In the genomic region with DNA sequence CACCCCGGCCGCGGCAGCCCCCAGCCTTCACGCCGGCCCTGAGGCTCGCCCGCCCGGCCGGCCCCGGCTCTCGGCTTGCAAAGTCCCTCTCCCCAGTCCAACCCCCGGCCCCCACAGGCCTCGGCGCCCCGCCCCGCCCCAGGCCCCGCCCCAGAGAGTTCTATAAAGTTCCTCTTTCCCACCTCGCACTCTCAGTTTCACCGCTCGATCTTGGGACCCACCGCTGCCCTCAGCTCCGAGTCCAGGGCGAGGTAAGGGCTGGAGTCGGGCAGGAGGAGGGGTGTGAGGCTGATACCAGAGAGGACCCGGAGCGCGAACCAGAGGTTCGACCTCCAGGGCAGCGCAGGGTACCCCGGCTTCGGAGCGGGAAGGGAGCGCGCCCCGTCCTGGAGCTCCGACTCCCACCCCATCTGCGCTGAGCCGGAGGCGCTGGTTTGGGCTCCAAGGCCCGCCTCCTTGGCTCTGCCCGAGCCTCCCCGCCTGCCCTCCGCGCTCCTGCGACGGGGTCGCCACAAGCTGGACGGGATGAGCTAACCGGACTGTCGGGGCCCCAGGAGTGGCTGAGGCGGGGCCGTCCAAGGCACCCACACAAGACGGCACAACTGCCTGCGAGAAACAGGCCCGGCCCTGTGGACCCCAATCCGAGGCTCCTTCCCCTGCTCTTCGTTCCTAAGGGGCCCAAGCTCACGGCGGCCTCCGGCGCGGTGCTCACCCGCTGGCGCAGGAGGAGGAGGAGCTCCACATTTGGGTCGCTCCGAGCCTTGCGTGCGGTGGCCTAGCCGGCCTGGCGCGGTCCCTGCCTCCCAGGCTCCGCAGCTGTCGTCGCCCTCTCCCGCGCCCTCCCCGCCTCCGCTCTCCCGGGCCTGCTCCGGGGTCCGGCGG, we compare ENCODE assay signal across 9 cellular contexts. TPM values are rescaled to one million over a fixed set of nuclear protein-coding genes. Genes with fewer than 3 reads are reported as not detected.
DNase-seq lines count a peak whose midpoint lies in the region; ATAC-seq and TF ChIP-seq lines count a peak whose summit lies in the region.
"Had no signal": no experiment of that assay in that cellular context is flagged by ENCODE, and none has a peak within 500 bp of the region (broad histone marks: within the 10 kb centered on the region; RNA-seq: fewer than 3 reads in every experiment).

A gene (plus strand): TSS at position 194 of the 882 bp plus-strand sequence. CDS start 1,401 bp downstream, outside the sequence.

- TF ChIP-seq POLR2A in upper lobe of left lung (IDR thresholded peaks at IDR 0.05) = peak in 1 of 4 donors; percentile 45

- peaks cover 24 to 27% of the 10 kb centered on the region in 2 experiments for H3K4me1 ChIP-seq in neutrophil (ENCODE audit: control insufficient read depth in 1 of 2, insufficient read depth in 1 of 2, low read depth in 1 of 2, low read length in 1 of 2)
- peaks cover 27 to 33% (median 32%) of the 10 kb centered on the region in 4 donors for H3K4me1 ChIP-seq in upper lobe of left lung

- no peak for TF ChIP-seq EP300 in upper lobe of left lung (IDR thresholded peaks at IDR 0.05)

- H3K9me3 ChIP-seq in neutrophil (no peaks in the 10 kb centered on the region), upper lobe of left lung (no peaks in the 10 kb centered on the region)

- TF ChIP-seq CTCF in neutrophil (IDR thresholded peaks at IDR 0.05) (no peak), upper lobe of left lung (IDR thresholded peaks at IDR 0.05) (no peak)

- ATAC-seq in GM18520 (IDR thresholded peaks at IDR 0.05; ENCODE audit: unreplicated experiment) (peak; percentile 25), HG02884 (IDR thresholded peaks at IDR 0.05; ENCODE audit: unreplicated experiment) (peak; percentile 40), upper lobe of left lung (ENCODE audit: low FRiP score in 2 of 2) (peak in 1 of 2 donors; percentile 67)

- no peak within 1 kb of the TSS for H3K27ac ChIP-seq in neutrophil
- peak within 1 kb of the TSS in 2 of 4 donors; percentile 36 to 44 for H3K27ac ChIP-seq in upper lobe of left lung

- DNase-seq in activated CD4-positive, alpha-beta T cell treated with anti-CD3 and anti-CD28 coated beads for 48 hours = peak; percentile 79
- DNase-seq in epidermal melanocyte (ENCODE audit: insufficient read length, low spot score) (peak; percentile 49), upper lobe of left lung (peak in 1 of 2 donors; percentile 89), NCI-H2171 (lab: John Stamatoyannopoulos, UW) (no peak), NCI-H1092 (lab: John Stamatoyannopoulos, UW) (no peak)

- H3K27me3 ChIP-seq in neutrophil (peaks cover 100% of the 10 kb centered on the region), upper lobe of left lung (peaks cover 0 to 44% (median 24%) of the 10 kb centered on the region in 4 donors)

- WGBS in upper lobe of left lung, 2 donors = 0 to 2% methylated on average over 29 to 42 of the region's 82 CpGs

- no peaks in the 10 kb centered on the region for H3K36me3 ChIP-seq in neutrophil
- no peaks in the 10 kb centered on the region for H3K36me3 ChIP-seq in upper lobe of left lung

- H3K4me3 ChIP-seq in neutrophil (ENCODE audit: low read depth in 1 of 2, low read length in 1 of 2) (peak within 1 kb of the TSS; percentile 70 to 71), upper lobe of left lung (peak within 1 kb of the TSS; percentile 24 to 58 (median 46))

RNA-seq across cellular contexts. Expression of the gene that starts here (rescaled TPM):
- total RNA-seq in upper lobe of left lung = 10 to 100 TPM in 1 of 6 donors, 1 to 10 TPM in 5; 1.6 to 10.5 (median 5.9) TPM
- total RNA-seq: LHCN-M2 had no signal

Comparison
In these comparisons a context has a peak if more than half of its experiments do, and no peak if none do; other contexts are left out.
1. DNase-seq: peak in activated CD4-positive, alpha-beta T cell treated with anti-CD3 and anti-CD28 coated beads for 48 hours (single experiment) and epidermal melanocyte (single experiment); none in NCI-H2171 (single experiment) and NCI-H1092 (single experiment).